ENCODE assay signal across 15 cellular contexts in the genomic region with DNA sequence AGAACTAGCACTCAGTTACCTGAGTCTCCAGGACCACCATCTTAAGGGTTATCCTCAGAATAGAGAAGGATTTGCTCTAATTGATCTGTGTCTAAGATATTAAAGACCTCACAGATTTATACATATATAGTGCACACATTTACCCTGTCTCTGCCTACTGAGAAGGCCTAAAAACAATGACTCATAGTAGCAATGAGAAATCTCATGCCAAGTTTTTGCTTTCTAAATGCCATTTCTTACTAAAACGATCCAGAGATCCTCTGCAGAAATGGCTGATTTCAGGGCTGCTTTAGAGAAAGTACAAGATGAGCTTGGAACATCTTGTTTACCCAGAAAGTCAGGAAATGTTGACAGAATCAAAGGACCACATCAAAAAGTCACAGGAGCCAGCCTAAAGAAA.
"Had no signal": no experiment of that assay in that cellular context is flagged by ENCODE, and none has a peak within 500 bp of the region (broad histone marks: within the 10 kb centered on the region; RNA-seq: fewer than 3 reads in every experiment).

No MANE protein-coding gene starts in this region.

- H3K36me3 ChIP-seq: heart right ventricle, pancreas, spleen, tibial nerve, uterus had no signal

- H3K4me1 Mint-ChIP-seq: activated naive CD8-positive, alpha-beta T cell treated with anti-CD3 and anti-CD28 coated beads, Interleukin-2, amount 10 ng/mL, durations not matched to agents 7 days and 5 days; natural killer cell; stimulated activated naive B cell treated with anti-CD40 and anti-IgM and Interleukin-4, amounts not matched to agents 10 μg/mL and 1 μg/mL and 100 μg/mL, for 72 hours had no signal

- H3K36me3 Mint-ChIP-seq: activated naive CD8-positive, alpha-beta T cell treated with anti-CD3 and anti-CD28 coated beads, Interleukin-2, amount 10 ng/mL, durations not matched to agents 7 days and 5 days; natural killer cell; stimulated activated naive B cell treated with anti-CD40 and anti-IgM and Interleukin-4, amounts not matched to agents 10 μg/mL and 1 μg/mL and 100 μg/mL, for 72 hours had no signal

- H3K27ac ChIP-seq: heart right ventricle, pancreas, spleen, uterus had no signal

- H3K27me3 ChIP-seq: heart right ventricle, pancreas, spleen, tibial nerve, uterus had no signal

- H3K4me1 ChIP-seq: heart right ventricle, spleen, uterus had no signal

- H3K4me3 Mint-ChIP-seq: activated naive CD8-positive, alpha-beta T cell treated with anti-CD3 and anti-CD28 coated beads, Interleukin-2, amount 10 ng/mL, durations not matched to agents 7 days and 5 days; activated T-helper 1 cell treated with anti-CD3 and anti-CD28 coated beads, Interleukin-12 subunit alpha, Interleukin-12 subunit beta, Interleukin-2, Interleukin-4 antibody, amounts not matched to agents 30 ng/mL and 10 ng/mL and 1 ng/mL, durations not matched to agents 14 hours and 24 hours and 36 hours; dendritic cell treated with granulocyte-macrophage colony-stimulating factor and Interleukin-4, amounts not matched to agents 40 ng/mL and 50 ng/mL, for 4 days; natural killer cell; stimulated activated naive B cell treated with anti-CD40 and anti-IgM and Interleukin-4, amounts not matched to agents 10 μg/mL and 1 μg/mL and 100 μg/mL, for 72 hours had no signal

- H3K9me3 ChIP-seq: heart right ventricle, pancreas, spleen, tibial nerve, uterus had no signal

- H3K9me3 Mint-ChIP-seq: activated naive CD8-positive, alpha-beta T cell treated with anti-CD3 and anti-CD28 coated beads, Interleukin-2, amount 10 ng/mL, durations not matched to agents 7 days and 5 days; activated T-helper 1 cell treated with anti-CD3 and anti-CD28 coated beads, Interleukin-12 subunit alpha, Interleukin-12 subunit beta, Interleukin-2, Interleukin-4 antibody, amounts not matched to agents 30 ng/mL and 10 ng/mL and 1 ng/mL, durations not matched to agents 14 hours and 24 hours and 36 hours; dendritic cell treated with granulocyte-macrophage colony-stimulating factor and Interleukin-4, amounts not matched to agents 40 ng/mL and 50 ng/mL, for 4 days; stimulated activated naive B cell treated with anti-CD40 and anti-IgM and Interleukin-4, amounts not matched to agents 10 μg/mL and 1 μg/mL and 100 μg/mL, for 72 hours had no signal

- H3K27me3 Mint-ChIP-seq: activated naive CD8-positive, alpha-beta T cell treated with anti-CD3 and anti-CD28 coated beads, Interleukin-2, amount 10 ng/mL, durations not matched to agents 7 days and 5 days; dendritic cell treated with granulocyte-macrophage colony-stimulating factor and Interleukin-4, amounts not matched to agents 40 ng/mL and 50 ng/mL, for 4 days; stimulated activated naive B cell treated with anti-CD40 and anti-IgM and Interleukin-4, amounts not matched to agents 10 μg/mL and 1 μg/mL and 100 μg/mL, for 72 hours had no signal

- H3K27ac Mint-ChIP-seq: activated naive CD8-positive, alpha-beta T cell treated with anti-CD3 and anti-CD28 coated beads, Interleukin-2, amount 10 ng/mL, durations not matched to agents 7 days and 5 days; activated T-helper 1 cell treated with anti-CD3 and anti-CD28 coated beads, Interleukin-12 subunit alpha, Interleukin-12 subunit beta, Interleukin-2, Interleukin-4 antibody, amounts not matched to agents 30 ng/mL and 10 ng/mL and 1 ng/mL, durations not matched to agents 14 hours and 24 hours and 36 hours; dendritic cell treated with granulocyte-macrophage colony-stimulating factor and Interleukin-4, amounts not matched to agents 40 ng/mL and 50 ng/mL, for 4 days; natural killer cell; stimulated activated naive B cell treated with anti-CD40 and anti-IgM and Interleukin-4, amounts not matched to agents 10 μg/mL and 1 μg/mL and 100 μg/mL, for 72 hours had no signal

- DNase-seq: activated CD4-positive, alpha-beta T cell treated with anti-CD3 and anti-CD28 coated beads, Interleukin-2, amount 50 U/mL, for 4 hours; activated naive CD4-positive, alpha-beta T cell; activated naive CD8-positive, alpha-beta T cell treated with anti-CD3 and anti-CD28 coated beads, Interleukin-2, amount 10 ng/mL, durations not matched to agents 7 days and 5 days; activated T-cell treated with anti-CD3 and anti-CD28 coated beads for 4 hours; effector memory CD4-positive, alpha-beta T cell; heart right ventricle; natural killer cell; pancreas; spleen; stimulated activated naive B cell treated with anti-CD40 and anti-IgM and Interleukin-4, amounts not matched to agents 10 μg/mL and 1 μg/mL and 100 μg/mL, for 72 hours; uterus had no signal

- ATAC-seq: heart right ventricle; natural killer cell; pancreas; sciatic nerve; stimulated activated naive B cell treated with anti-CD40 and anti-IgM and Interleukin-4, amounts not matched to agents 10 μg/mL and 1 μg/mL and 100 μg/mL, for 72 hours had no signal

- H3K4me3 ChIP-seq: heart right ventricle, pancreas, spleen, tibial nerve, uterus had no signal
